In the genomic region with DNA sequence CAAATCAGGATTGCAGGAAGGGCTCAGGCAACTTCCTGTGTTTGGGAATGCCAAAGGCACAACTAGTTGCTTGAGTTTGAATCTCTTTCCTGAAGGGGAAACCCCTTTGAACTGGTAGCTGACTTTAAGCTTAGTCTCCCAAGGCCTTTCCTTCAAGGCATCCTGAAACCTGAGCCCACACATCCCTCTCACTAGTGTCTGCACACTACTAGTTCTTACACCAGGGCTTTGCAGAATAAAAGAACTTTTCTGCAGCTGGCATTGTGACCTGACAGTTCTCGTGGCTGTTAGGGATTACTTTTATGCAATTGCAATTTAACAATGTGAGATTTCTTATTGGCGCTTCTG, we compare ENCODE assay signal across 1 cellular context.
TF ChIP-seq lines count a peak whose summit lies in the region.

No MANE protein-coding gene starts in this region.

TF ChIP-seq in GM23338, 12 proteins besides CTCF, POLR2A, EP300 and RAD21 (continued from another document):
- TF ChIP-seq REST (IDR thresholded peaks at IDR 0.05; ENCODE audit: unreplicated experiment) (no peak), NANOG (IDR thresholded peaks at IDR 0.05; ENCODE audit: borderline replicate concordance) (no peak), ZNF114 (CRISPR knock-in tag; IDR thresholded peaks at IDR 0.05) (no peak), EZH2phosphoT487 (IDR thresholded peaks at IDR 0.05; ENCODE audit: unreplicated experiment) (no peak), POLR2AphosphoS5 (IDR thresholded peaks at IDR 0.05; ENCODE audit: low read depth) (no peak), STAT1 (IDR thresholded peaks at IDR 0.05; ENCODE audit: unreplicated experiment) (no peak), ZNF462 (CRISPR knock-in tag; IDR thresholded peaks at IDR 0.05) (no peak)
- TF ChIP-seq, protein P1, sequence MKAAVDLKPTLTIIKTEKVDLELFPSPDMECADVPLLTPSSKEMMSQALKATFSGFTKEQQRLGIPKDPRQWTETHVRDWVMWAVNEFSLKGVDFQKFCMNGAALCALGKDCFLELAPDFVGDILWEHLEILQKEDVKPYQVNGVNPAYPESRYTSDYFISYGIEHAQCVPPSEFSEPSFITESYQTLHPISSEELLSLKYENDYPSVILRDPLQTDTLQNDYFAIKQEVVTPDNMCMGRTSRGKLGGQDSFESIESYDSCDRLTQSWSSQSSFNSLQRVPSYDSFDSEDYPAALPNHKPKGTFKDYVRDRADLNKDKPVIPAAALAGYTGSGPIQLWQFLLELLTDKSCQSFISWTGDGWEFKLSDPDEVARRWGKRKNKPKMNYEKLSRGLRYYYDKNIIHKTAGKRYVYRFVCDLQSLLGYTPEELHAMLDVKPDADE (IDR thresholded peaks at IDR 0.05), result no peak
